Comparison of ENCODE assay signal across 8 cellular contexts in genomic region chrX:52934704-52935468, GRCh38. TPM values are rescaled to one million over a fixed set of nuclear protein-coding genes. Genes with fewer than 3 reads are reported as not detected.
DNase-seq lines count a peak whose midpoint lies in the region; ATAC-seq, FAIRE-seq and TF ChIP-seq lines count a peak whose summit lies in the region.

No MANE protein-coding gene starts in this region.

- no peaks in the 10 kb centered on the region for H3K27me3 ChIP-seq in endocrine pancreas (ENCODE audit: control insufficient read depth, insufficient read depth, low read length)

- H3K9me3 Mint-ChIP-seq in activated CD8-positive, alpha-beta memory T cell treated with anti-CD3 and anti-CD28 coated beads, Interleukin-2, amount 10 ng/mL, durations not matched to agents 7 days and 5 days (ENCODE audit: low read depth) = no peaks in the 10 kb centered on the region

- WGBS in mesodermal cell (ENCODE audit: insufficient coverage in 2 of 2), 2 experiments = 0% methylated on average over 11 to 30 of the region's 61 CpGs

- FAIRE-seq in D721Med (lab: Jason Lieb, UNC) = no peak

- H3K36me3 ChIP-seq in endocrine pancreas (ENCODE audit: control insufficient read depth, insufficient read depth, low read length) (no peaks in the 10 kb centered on the region), mesodermal cell (ENCODE audit: control insufficient read depth, insufficient read depth, low read length) (no peaks in the 10 kb centered on the region)

- H3K9me3 ChIP-seq in endocrine pancreas (ENCODE audit: control insufficient read depth, low read length) (no peaks in the 10 kb centered on the region), mesodermal cell (ENCODE audit: control insufficient read depth, low read length) (no peaks in the 10 kb centered on the region)

- H3K4me1 ChIP-seq in endocrine pancreas (ENCODE audit: control insufficient read depth, insufficient read depth, low read length) (no peaks in the 10 kb centered on the region), mesodermal cell (ENCODE audit: control insufficient read depth, insufficient read depth, low read length, poor library complexity, severe bottlenecking) (no peaks in the 10 kb centered on the region)

- peak overlapping the region; percentile 91 for H3K4me3 Mint-ChIP-seq in activated CD8-positive, alpha-beta memory T cell treated with anti-CD3 and anti-CD28 coated beads, Interleukin-2, amount 10 ng/mL, durations not matched to agents 7 days and 5 days

- peak overlapping the region; percentile 60 for H3K9ac ChIP-seq in endocrine pancreas (ENCODE audit: control insufficient read depth, insufficient read depth, low read length)

- H3K4me3 ChIP-seq in endocrine pancreas (ENCODE audit: control insufficient read depth, insufficient read depth, low read length) (peak overlapping the region; percentile 85), mesodermal cell (ENCODE audit: extremely low read depth, insufficient read depth, low read length, poor library complexity, severe bottlenecking) (peak overlapping the region; percentile 47)

- H3K27ac Mint-ChIP-seq in activated CD8-positive, alpha-beta memory T cell treated with anti-CD3 and anti-CD28 coated beads, Interleukin-2, amount 10 ng/mL, durations not matched to agents 7 days and 5 days = peak overlapping the region; percentile 99

- H3K36me3 Mint-ChIP-seq in activated CD8-positive, alpha-beta memory T cell treated with anti-CD3 and anti-CD28 coated beads, Interleukin-2, amount 10 ng/mL, durations not matched to agents 7 days and 5 days = no peaks in the 10 kb centered on the region

- peak; percentile 40 for DNase-seq in D721Med (ENCODE audit: insufficient read length, low spot score)
- DNase-seq in HUDEP-2 (lab: John Stamatoyannopoulos, UW; ENCODE audit: unreplicated experiment in 76 of 76) = peak; percentile 2 to 89 (median 76)
- DNase-seq in NOMO-1 treated with DMSO at 0.1 percent for 48 hours (lab: John Stamatoyannopoulos, UW; ENCODE audit: unreplicated experiment) = peak; percentile 96
- peak; percentile 95 for DNase-seq in activated CD8-positive, alpha-beta memory T cell treated with anti-CD3 and anti-CD28 coated beads, Interleukin-2, amount 10 ng/mL, durations not matched to agents 7 days and 5 days
- peak; percentile 84 to 92 for DNase-seq in stimulated activated CD8-positive, alpha-beta memory T cell treated with anti-CD3 and anti-CD28 coated beads, Interleukin-15, amount 100 ng/mL, for 4 hours (ENCODE audit: low read depth in 2 of 2)

- peak; percentile 63 for TF ChIP-seq CTCF in D721Med (IDR thresholded peaks at IDR 0.05; ENCODE audit: insufficient read depth, missing control alignments)

- peaks cover 14% of the 10 kb centered on the region for H3K4me1 Mint-ChIP-seq in activated CD8-positive, alpha-beta memory T cell treated with anti-CD3 and anti-CD28 coated beads, Interleukin-2, amount 10 ng/mL, durations not matched to agents 7 days and 5 days

- CTCF ChIA-PET in activated CD8-positive, alpha-beta memory T cell treated with anti-CD3 and anti-CD28 coated beads, Interleukin-2, amount 10 ng/mL, durations not matched to agents 7 days and 5 days (lab: Charles Lee) = no interaction called here

- H3K27me3 Mint-ChIP-seq in activated CD8-positive, alpha-beta memory T cell treated with anti-CD3 and anti-CD28 coated beads, Interleukin-2, amount 10 ng/mL, durations not matched to agents 7 days and 5 days = no peaks in the 10 kb centered on the region

- peak; percentile 91 for ATAC-seq in GM21390 (IDR thresholded peaks at IDR 0.05; ENCODE audit: unreplicated experiment)
- peak; percentile 97 for ATAC-seq in activated CD8-positive, alpha-beta memory T cell treated with anti-CD3 and anti-CD28 coated beads, Interleukin-2, amount 10 ng/mL, durations not matched to agents 7 days and 5 days

- peak overlapping the region; percentile 96 for H3K27ac ChIP-seq in mesodermal cell (ENCODE audit: low read depth, low read length, severe bottlenecking)

RNA-seq across cellular contexts. Expression of gene FAM156A, which starts 23.4 kb away (rescaled TPM):
- 10 to 100 TPM; 22.6 to 25.1 TPM for total RNA-seq in activated CD8-positive, alpha-beta memory T cell treated with anti-CD3 and anti-CD28 coated beads, Interleukin-2, amount 10 ng/mL, durations not matched to agents 7 days and 5 days
- 9.4 TPM for polyA plus RNA-seq in mesodermal cell (2013, experiment 1 of 2)
- polyA plus RNA-seq in mesodermal cell (2013, experiment 2 of 2) = 14.6 TPM

RNA-seq across cellular contexts. Expression of gene FAM156B, which starts 37.8 kb away (rescaled TPM):
- 10 to 100 TPM; 13.3 to 20.2 TPM for total RNA-seq in activated CD8-positive, alpha-beta memory T cell treated with anti-CD3 and anti-CD28 coated beads, Interleukin-2, amount 10 ng/mL, durations not matched to agents 7 days and 5 days
- 21.2 TPM for polyA plus RNA-seq in mesodermal cell (2013, experiment 1 of 2)
- 7.4 TPM for polyA plus RNA-seq in mesodermal cell (2013, experiment 2 of 2)

Comparison
In these comparisons a context has a peak if more than half of its experiments do, and no peak if none do; other contexts are left out.
1. Peak in every context shown above with its lines: DNase-seq, ATAC-seq, H3K4me3 ChIP-seq and H3K27ac ChIP-seq.
2. DNase-seq: peak in every context shown above with its lines; median percentile 96 in NOMO-1 treated with DMSO at 0.1 percent for 48 hours; 95 in activated CD8-positive, alpha-beta memory T cell treated with anti-CD3 and anti-CD28 coated beads, Interleukin-2, amount 10 ng/mL, durations not matched to agents 7 days and 5 days; 88 in stimulated activated CD8-positive, alpha-beta memory T cell treated with anti-CD3 and anti-CD28 coated beads, Interleukin-15, amount 100 ng/mL, for 4 hours; 76 in HUDEP-2; 40 in D721Med.